8 cellular contexts compared by ENCODE assay signal in genomic region chr5:29649321-29649720, GRCh38.
"Had no signal": no experiment of that assay in that cellular context is flagged by ENCODE, and none has a peak within 500 bp of the region (broad histone marks: within the 10 kb centered on the region; RNA-seq: fewer than 3 reads in every experiment).

No MANE protein-coding gene starts in this region.

- H3K9ac ChIP-seq: GM23248 had no signal

- H3K4me1 ChIP-seq: HAP-1 had no signal

- H3K36me3 ChIP-seq: HAP-1 had no signal

- H3K4me3 ChIP-seq: GM23248, HAP-1 had no signal

- ATAC-seq: HCT116 had no signal

- H2AFZ ChIP-seq: GM23248 had no signal

- H3K9me3 ChIP-seq: HAP-1 had no signal

- H3K27ac ChIP-seq: GM23248, HL-60 had no signal

- DNase-seq: GM23248, GOT3, H7, HFFc6, KBM-7 had no signal
